ENCODE assay signal across 19 cellular contexts in genomic region chr5:57663466-57663865, GRCh38.
"Had no signal": no experiment of that assay in that cellular context is flagged by ENCODE, and none has a peak within 500 bp of the region (broad histone marks: within the 10 kb centered on the region; RNA-seq: fewer than 3 reads in every experiment).

No MANE protein-coding gene starts in this region.

- H3K36me3 ChIP-seq: lower lobe of right lung, neutrophil, suprapubic skin, tibial artery, upper lobe of left lung, uterus had no signal

- H3K27ac Mint-ChIP-seq: endodermal cell; memory B cell; naive thymus-derived CD4-positive, alpha-beta T cell; stimulated activated effector memory CD8-positive, alpha-beta T cell treated with anti-CD3 and anti-CD28 coated beads, Interleukin-12 subunit alpha, Interleukin-12 subunit beta, amount 100 ng/mL, for 72 hours had no signal

- H3K27me3 ChIP-seq: neutrophil, suprapubic skin, tibial artery, upper lobe of left lung, uterus had no signal

- H3K4me3 Mint-ChIP-seq: endodermal cell; memory B cell; naive thymus-derived CD4-positive, alpha-beta T cell; stimulated activated effector memory CD8-positive, alpha-beta T cell treated with anti-CD3 and anti-CD28 coated beads, Interleukin-12 subunit alpha, Interleukin-12 subunit beta, amount 100 ng/mL, for 72 hours had no signal

- H3K4me1 ChIP-seq: lower lobe of right lung, suprapubic skin, uterus had no signal

- DNase-seq: effector CD4-positive, alpha-beta T cell; endodermal cell; foreskin melanocyte; head of caudate nucleus; hypothalamus; islet precursor cell; lower lobe of right lung; naive thymus-derived CD4-positive, alpha-beta T cell; stimulated activated CD4-positive, alpha-beta T cell treated with anti-CD3 and anti-CD28 coated beads, Interleukin-2, amount 100 ng/mL, for 48 hours; stimulated activated naive CD8-positive, alpha-beta T cell treated with anti-CD3 and anti-CD28 coated beads, Interleukin-15, Interleukin-2, amounts not matched to agents 100 U/mL and 50 U/mL, for 24 hours; tibial artery; upper lobe of left lung; uterus had no signal

- H3K36me3 Mint-ChIP-seq: memory B cell; naive thymus-derived CD4-positive, alpha-beta T cell; stimulated activated effector memory CD8-positive, alpha-beta T cell treated with anti-CD3 and anti-CD28 coated beads, Interleukin-12 subunit alpha, Interleukin-12 subunit beta, amount 100 ng/mL, for 72 hours had no signal

- H3K4me3 ChIP-seq: coronary artery, lower lobe of right lung, smooth muscle cell, suprapubic skin, tibial artery, upper lobe of left lung, uterus had no signal

- ATAC-seq: lower lobe of right lung; naive thymus-derived CD4-positive, alpha-beta T cell; stimulated activated effector memory CD8-positive, alpha-beta T cell treated with anti-CD3 and anti-CD28 coated beads, Interleukin-12 subunit alpha, Interleukin-12 subunit beta, amount 100 ng/mL, for 72 hours; stimulated activated naive CD8-positive, alpha-beta T cell treated with anti-CD3 and anti-CD28 coated beads, Interleukin-15, Interleukin-2, amounts not matched to agents 100 U/mL and 50 U/mL, for 24 hours had no signal

- H3K27ac ChIP-seq: coronary artery, lower lobe of right lung, neutrophil, suprapubic skin, tibial artery, upper lobe of left lung, uterus had no signal

- H3K9me3 ChIP-seq: neutrophil, suprapubic skin, tibial artery, upper lobe of left lung had no signal

- H3K9me3 Mint-ChIP-seq: endodermal cell; stimulated activated effector memory CD8-positive, alpha-beta T cell treated with anti-CD3 and anti-CD28 coated beads, Interleukin-12 subunit alpha, Interleukin-12 subunit beta, amount 100 ng/mL, for 72 hours had no signal

- H3K4me1 Mint-ChIP-seq: memory B cell; naive thymus-derived CD4-positive, alpha-beta T cell; stimulated activated effector memory CD8-positive, alpha-beta T cell treated with anti-CD3 and anti-CD28 coated beads, Interleukin-12 subunit alpha, Interleukin-12 subunit beta, amount 100 ng/mL, for 72 hours had no signal
